Comparison of ENCODE assay signal across 9 cellular contexts in the genomic region with DNA sequence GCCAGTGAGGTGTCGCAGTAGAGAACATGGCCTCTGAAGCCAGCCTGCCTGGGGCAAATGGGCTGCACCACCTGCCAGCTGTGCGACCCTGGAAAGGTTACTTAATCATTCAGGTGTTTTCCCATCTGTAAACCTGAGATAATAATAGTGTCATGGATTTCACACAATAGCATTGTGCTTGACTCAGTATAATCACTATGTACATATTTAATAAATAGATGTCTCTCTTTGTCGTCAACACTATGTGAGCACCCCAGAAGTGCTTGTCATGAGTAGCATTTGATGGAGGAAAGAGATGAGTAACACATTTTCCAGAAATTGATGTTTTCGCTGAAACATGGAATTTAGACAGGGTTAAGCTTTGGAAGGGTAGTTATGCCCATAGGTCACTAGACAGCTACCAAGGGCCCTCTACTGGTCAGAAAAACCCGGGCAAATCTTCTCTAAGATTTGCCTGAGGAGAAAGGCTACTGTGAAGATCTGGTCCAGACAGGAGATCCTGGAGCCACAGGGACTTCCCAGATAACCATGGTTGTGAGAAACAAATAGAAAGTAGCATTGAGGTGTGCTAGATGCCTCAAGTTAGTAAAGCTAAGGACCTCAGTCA. TPM values are rescaled to one million over a fixed set of nuclear protein-coding genes. Genes with fewer than 3 reads are reported as not detected.
A peak's percentile ranks its signal among the peaks of the same experiment; 100 is the strongest.
DNase-seq lines count a peak whose midpoint lies in the region; ATAC-seq, FAIRE-seq and TF ChIP-seq lines count a peak whose summit lies in the region.
"Had no signal": no experiment of that assay in that cellular context is flagged by ENCODE, and none has a peak within 500 bp of the region (broad histone marks: within the 10 kb centered on the region; RNA-seq: fewer than 3 reads in every experiment).

No MANE protein-coding gene starts in this region.

- no peaks in the 10 kb centered on the region for H4K20me1 ChIP-seq in neural progenitor cell (ENCODE audit: low read depth)

- H3K27me3 Mint-ChIP-seq in endodermal cell (ENCODE audit: insufficient read depth), result peaks cover 73% of the 10 kb centered on the region
- peaks cover 6% of the 10 kb centered on the region for H3K27me3 Mint-ChIP-seq in neural progenitor cell (ENCODE audit: insufficient read depth, low read depth)

- no peak overlapping the region for H3K27ac ChIP-seq in endodermal cell (ENCODE audit: low read depth, low read length)
- H3K27ac ChIP-seq in neural progenitor cell, result no peak overlapping the region

- H3K9me3 Mint-ChIP-seq in endodermal cell (peaks cover 3% of the 10 kb centered on the region), neural progenitor cell (peaks cover under 1% of the 10 kb centered on the region)

- H3K36me3 Mint-ChIP-seq in endodermal cell (ENCODE audit: low read depth), result no peaks in the 10 kb centered on the region
- H3K36me3 Mint-ChIP-seq in neural progenitor cell, result no peaks in the 10 kb centered on the region

- no peak overlapping the region for H2AFZ ChIP-seq in neural progenitor cell (replicated peaks)

- H3K4me1 ChIP-seq in endodermal cell (ENCODE audit: control insufficient read depth, insufficient read depth, low read length) (no peaks in the 10 kb centered on the region), neural progenitor cell (no peaks in the 10 kb centered on the region)

- DNase-seq in AG08396 (ENCODE audit: low spot score), result peak; percentile 37
- DNase-seq in NCI-H748 treated with DMSO at 0.1 percent for 48 hours (lab: John Stamatoyannopoulos, UW), result peak; percentile 69
- DNase-seq in endodermal cell, result peak; percentile 67
- DNase-seq in neural progenitor cell (ENCODE audit: low spot score), result no peak
- DNase-seq in frontal cortex (ENCODE audit: low spot score in 2 of 2), result no peak
- DNase-seq in GF-D8 (lab: John Stamatoyannopoulos, UW), result no peak
- no peak for DNase-seq in DMS79 treated with DMSO at 0.1 percent for 48 hours (lab: John Stamatoyannopoulos, UW)

- H3K27ac Mint-ChIP-seq in endodermal cell (no peak overlapping the region), neural progenitor cell (no peak overlapping the region)

- no peak overlapping the region for H3K4me3 Mint-ChIP-seq in endodermal cell
- H3K4me3 Mint-ChIP-seq in neural progenitor cell, result no peak overlapping the region

- WGBS in endodermal cell (ENCODE audit: insufficient coverage in 1 of 2, insufficient read length in 1 of 2), 2 experiments, result 38 to 72% methylated on average over 2 to 5 of the region's 5 CpGs

- H3K36me3 ChIP-seq in endodermal cell (ENCODE audit: control insufficient read depth, insufficient read depth, low read length), result no peaks in the 10 kb centered on the region
- H3K36me3 ChIP-seq in neural progenitor cell, result no peaks in the 10 kb centered on the region

- TF ChIP-seq CTCF in endodermal cell (conservative IDR thresholded peaks at IDR 0.05) (peak; percentile 79), neural progenitor cell (IDR thresholded peaks at IDR 0.05) (peak; percentile 47)

- FAIRE-seq in frontal cortex (lab: Jason Lieb, UNC), result no peak
- FAIRE-seq: colon had no signal

- no peak overlapping the region for H3K4me2 ChIP-seq in neural progenitor cell

- no peak overlapping the region for H3K4me3 ChIP-seq in endodermal cell (ENCODE audit: low read length)
- H3K4me3 ChIP-seq in neural progenitor cell, result no peak overlapping the region

- no peak overlapping the region for H3K9ac ChIP-seq in endodermal cell (ENCODE audit: extremely low read depth, low read length, poor library complexity, severe bottlenecking)
- H3K9ac ChIP-seq in neural progenitor cell, result no peak overlapping the region

- ATAC-seq in GM21367 (IDR thresholded peaks at IDR 0.05; ENCODE audit: unreplicated experiment), result peak; percentile 56

- H3F3A ChIP-seq in neural progenitor cell (ENCODE audit: low read depth), result no peaks in the 10 kb centered on the region

- no peaks in the 10 kb centered on the region for H3K79me2 ChIP-seq in neural progenitor cell (ENCODE audit: low read depth)

- peaks cover 43% of the 10 kb centered on the region for H3K27me3 ChIP-seq in endodermal cell (ENCODE audit: control insufficient read depth, insufficient read depth, low read length, poor library complexity, severe bottlenecking)
- no peaks in the 10 kb centered on the region for H3K27me3 ChIP-seq in neural progenitor cell

- H3K9me3 ChIP-seq in endodermal cell (ENCODE audit: control insufficient read depth, low read length) (no peaks in the 10 kb centered on the region), neural progenitor cell (ENCODE audit: low read depth) (no peaks in the 10 kb centered on the region)

- H3K4me1 Mint-ChIP-seq in endodermal cell (no peaks in the 10 kb centered on the region), neural progenitor cell (peaks cover 7% of the 10 kb centered on the region)

RNA-seq across cellular contexts. Expression of a gene that starts 9.5 kb away (rescaled TPM):
- 1 to 10 TPM; 1.7 to 3.3 TPM for total RNA-seq in endodermal cell
- 22.0 TPM for polyA plus RNA-seq in endodermal cell (2013, experiment 1 of 2)
- polyA plus RNA-seq in endodermal cell (2013, experiment 2 of 2), result 22.7 TPM
- total RNA-seq in neural progenitor cell (ENCODE audit: low replicate concordance), result 19.6 and 25.0 TPM in 2 replicates
- 26.5 TPM for total RNA-seq in frontal cortex

Comparison
In these comparisons a context has a peak if more than half of its experiments do, and no peak if none do; other contexts are left out.
1. DNase-seq: peak in AG08396 (single experiment), NCI-H748 treated with DMSO at 0.1 percent for 48 hours (single experiment) and endodermal cell (single experiment); none in neural progenitor cell (single experiment), frontal cortex (0 of 2), GF-D8 (single experiment) and DMS79 treated with DMSO at 0.1 percent for 48 hours (single experiment).